In the genomic region with DNA sequence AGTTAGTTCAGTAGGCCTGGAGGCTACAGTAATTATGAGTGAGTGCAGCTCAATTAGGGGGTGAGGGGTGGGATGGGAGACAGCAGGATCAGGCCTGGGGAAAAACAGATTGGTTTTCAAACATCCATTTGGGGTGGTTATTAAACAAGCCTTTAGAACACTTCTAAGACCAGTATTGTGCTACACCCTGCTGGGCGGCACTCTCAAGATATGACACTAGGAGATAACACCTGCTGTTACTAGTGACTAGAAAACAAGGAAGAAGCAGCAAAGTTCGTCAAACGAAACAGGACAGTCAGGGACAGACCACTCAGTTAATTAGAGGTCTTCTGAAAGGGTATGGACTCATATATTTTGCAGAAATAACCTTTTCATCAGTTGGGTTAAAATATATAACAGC, we compare ENCODE assay signal across 19 cellular contexts.
A peak's percentile ranks its signal among the peaks of the same experiment; 100 is the strongest.
DNase-seq lines count a peak whose midpoint lies in the region; ATAC-seq and TF ChIP-seq lines count a peak whose summit lies in the region.
"Had no signal": no experiment of that assay in that cellular context is flagged by ENCODE, and none has a peak within 500 bp of the region (broad histone marks: within the 10 kb centered on the region; RNA-seq: fewer than 3 reads in every experiment).

No MANE protein-coding gene starts in this region.

- no peak for TF ChIP-seq CTCF in SK-N-SH (IDR thresholded peaks at IDR 0.05)
- TF ChIP-seq CTCF in Peyer's patch (IDR thresholded peaks at IDR 0.05): peak in 3 of 6 experiments; percentile 32 to 35 (median 34)
- no peak for TF ChIP-seq CTCF in gastrocnemius medialis (IDR thresholded peaks at IDR 0.05 in 4 of 5, conservative IDR thresholded peaks at IDR 0.05 in 1 of 5)

- no peak overlapping the region for H3K27ac Mint-ChIP-seq in stimulated activated naive B cell treated with anti-CD40 and anti-IgM and Interleukin-4, amounts not matched to agents 10 μg/mL and 1 μg/mL and 100 μg/mL, for 72 hours
- H3K27ac Mint-ChIP-seq: CD4-positive, alpha-beta T cell had no signal

- no peaks in the 10 kb centered on the region for H3K27me3 Mint-ChIP-seq in stimulated activated naive B cell treated with anti-CD40 and anti-IgM and Interleukin-4, amounts not matched to agents 10 μg/mL and 1 μg/mL and 100 μg/mL, for 72 hours
- H3K27me3 Mint-ChIP-seq: CD4-positive, alpha-beta T cell had no signal

- no peaks in the 10 kb centered on the region for H3F3A ChIP-seq in SK-N-SH (replicated peaks; ENCODE audit: insufficient read depth)

- in situ Hi-C loops in gastrocnemius medialis (cut with MboI; ENCODE audit: low sequenced_read_pairs in 4 of 4): no loop called here

- no peak overlapping the region for H3K4me2 ChIP-seq in SK-N-SH

- no peaks in the 10 kb centered on the region for H3K9me3 Mint-ChIP-seq in stimulated activated naive B cell treated with anti-CD40 and anti-IgM and Interleukin-4, amounts not matched to agents 10 μg/mL and 1 μg/mL and 100 μg/mL, for 72 hours
- H3K9me3 Mint-ChIP-seq: CD4-positive, alpha-beta T cell had no signal

- no peaks in the 10 kb centered on the region for H4K20me1 ChIP-seq in SK-N-SH (ENCODE audit: insufficient read depth)

- no peak overlapping the region for H3K9ac ChIP-seq in SK-N-SH

- H3K36me3 Mint-ChIP-seq in stimulated activated naive B cell treated with anti-CD40 and anti-IgM and Interleukin-4, amounts not matched to agents 10 μg/mL and 1 μg/mL and 100 μg/mL, for 72 hours: no peaks in the 10 kb centered on the region

- DNase-seq in SK-N-SH: no peak
- peak in 2 of 3 donors; percentile 21 to 72 for DNase-seq in Peyer's patch
- peak; percentile 6 for DNase-seq in stimulated activated naive B cell treated with anti-CD40 and anti-IgM and Interleukin-4, amounts not matched to agents 10 μg/mL and 1 μg/mL and 100 μg/mL, for 72 hours
- DNase-seq in gastrocnemius medialis: no peak
- DNase-seq in activated CD4-positive, alpha-beta T cell treated with anti-CD3 and anti-CD28 coated beads, Interleukin-2, amount 50 U/mL, for 4 hours: no peak
- DNase-seq in SIG-M5 (lab: John Stamatoyannopoulos, UW): no peak
- DNase-seq: activated CD8-positive, alpha-beta memory T cell treated with anti-CD3 and anti-CD28 coated beads for 24 hours; CD4-positive, alpha-beta T cell; effector memory CD4-positive, alpha-beta T cell; hypothalamus; Kasumi-1; kidney glomerular epithelial cell; midbrain; NCI-H1436 treated with DMSO at 0.1 percent for 48 hours; right cardiac atrium had no signal

- CTCF ChIA-PET in SK-N-SH (lab: Yijun Ruan, JAX): interaction anchor here (1.5 kb wide), 1 partner anchor 172 kb away, joined by 6 read pairs; no protein-coding TSS in a partner anchor

- peak; percentile 27 for TF ChIP-seq RAD21 in SK-N-SH (IDR thresholded peaks at IDR 0.05; ENCODE audit: low read length)

- H3K36me3 ChIP-seq in SK-N-SH (replicated peaks in 1 of 2; ENCODE audit: control insufficient read depth in 1 of 2, insufficient read depth in 2 of 2, low read length in 1 of 2) (no peaks in the 10 kb centered on the region), Peyer's patch (no peaks in the 10 kb centered on the region), gastrocnemius medialis (no peaks in the 10 kb centered on the region)
- H3K36me3 ChIP-seq: neutrophil had no signal

- H3K9me3 ChIP-seq in SK-N-SH (no peaks in the 10 kb centered on the region), Peyer's patch (no peaks in the 10 kb centered on the region), gastrocnemius medialis (no peaks in the 10 kb centered on the region)
- H3K9me3 ChIP-seq: neutrophil had no signal

- no peak overlapping the region for H2AFZ ChIP-seq in SK-N-SH (ENCODE audit: low read depth)

- no peaks in the 10 kb centered on the region for H3K9me2 ChIP-seq in SK-N-SH

- H3K4me1 ChIP-seq in SK-N-SH (ENCODE audit: control insufficient read depth in 1 of 2, insufficient read depth in 2 of 2, low read depth in 1 of 2, low read length in 1 of 2) (peaks cover 0 to 8% of the 10 kb centered on the region in 2 experiments; a peak in 1 of 4 replicates), Peyer's patch (no peaks in the 10 kb centered on the region), gastrocnemius medialis (no peaks in the 10 kb centered on the region)

- no peak overlapping the region for H3K27ac ChIP-seq in SK-N-SH (ENCODE audit: low read depth in 2 of 2, low read length in 1 of 2)
- no peak overlapping the region for H3K27ac ChIP-seq in Peyer's patch
- H3K27ac ChIP-seq in gastrocnemius medialis: no peak overlapping the region
- H3K27ac ChIP-seq: neutrophil, SK-N-MC had no signal

- H3K4me3 Mint-ChIP-seq in stimulated activated naive B cell treated with anti-CD40 and anti-IgM and Interleukin-4, amounts not matched to agents 10 μg/mL and 1 μg/mL and 100 μg/mL, for 72 hours: no peak overlapping the region
- H3K4me3 Mint-ChIP-seq: CD4-positive, alpha-beta T cell had no signal

- no peak for TF ChIP-seq EP300 in SK-N-SH (IDR thresholded peaks at IDR 0.05; ENCODE audit: borderline replicate concordance in 1 of 2, low read depth in 1 of 2, low read length in 1 of 2)

- TF ChIP-seq POLR2A in Peyer's patch (IDR thresholded peaks at IDR 0.05) (no peak), gastrocnemius medialis (IDR thresholded peaks at IDR 0.05) (no peak)

- no peaks in the 10 kb centered on the region for H3K79me2 ChIP-seq in SK-N-SH (ENCODE audit: insufficient read depth)

- POLR2A ChIA-PET in SK-N-SH (lab: Yijun Ruan, JAX): interaction anchor here (0.8 kb wide), 1 partner anchor 22 kb away, joined by 3 read pairs; no protein-coding TSS in a partner anchor

- ATAC-seq in SK-N-SH treated with all-trans-retinoic acid at 6 μM for 48 hours: no peak
- ATAC-seq in HG03135 (IDR thresholded peaks at IDR 0.05; ENCODE audit: unreplicated experiment): peak; percentile 64
- ATAC-seq in stimulated activated naive B cell treated with anti-CD40 and anti-IgM and Interleukin-4, amounts not matched to agents 10 μg/mL and 1 μg/mL and 100 μg/mL, for 72 hours (replicated peaks): peak; percentile 86 to 88
- ATAC-seq in gastrocnemius medialis: no peak
- ATAC-seq: right cardiac atrium had no signal

- WGBS in SK-N-SH (ENCODE audit: low lambda C conversion rate): 85% methylated on average over 3 of the region's 3 CpGs

- H3K4me3 ChIP-seq in SK-N-SH (ENCODE audit: low read depth in 2 of 2, low read length in 1 of 2): no peak overlapping the region
- H3K4me3 ChIP-seq in Peyer's patch: no peak overlapping the region
- H3K4me3 ChIP-seq in gastrocnemius medialis: no peak overlapping the region
- H3K4me3 ChIP-seq: SK-N-MC had no signal

- intact Hi-C loops in gastrocnemius medialis (cut with DNase I; ENCODE audit: low total_unique reads): no loop called here

- peaks cover 13 to 29% of the 10 kb centered on the region in 2 donors for H3K4me1 Mint-ChIP-seq in stimulated activated naive B cell treated with anti-CD40 and anti-IgM and Interleukin-4, amounts not matched to agents 10 μg/mL and 1 μg/mL and 100 μg/mL, for 72 hours

- H3K27me3 ChIP-seq in SK-N-SH (ENCODE audit: insufficient read depth): no peaks in the 10 kb centered on the region
- no peaks in the 10 kb centered on the region for H3K27me3 ChIP-seq in Peyer's patch
- no peaks in the 10 kb centered on the region for H3K27me3 ChIP-seq in gastrocnemius medialis
- H3K27me3 ChIP-seq: neutrophil had no signal

TF ChIP-seq in SK-N-SH, 30 proteins besides CTCF, POLR2A, EP300 and RAD21 (continues in another document):
- TF ChIP-seq RFX5 (IDR thresholded peaks at IDR 0.05; ENCODE audit: low read length): no peak
- TF ChIP-seq ELF1 (IDR thresholded peaks at IDR 0.05): no peak
- TF ChIP-seq, protein P1, sequence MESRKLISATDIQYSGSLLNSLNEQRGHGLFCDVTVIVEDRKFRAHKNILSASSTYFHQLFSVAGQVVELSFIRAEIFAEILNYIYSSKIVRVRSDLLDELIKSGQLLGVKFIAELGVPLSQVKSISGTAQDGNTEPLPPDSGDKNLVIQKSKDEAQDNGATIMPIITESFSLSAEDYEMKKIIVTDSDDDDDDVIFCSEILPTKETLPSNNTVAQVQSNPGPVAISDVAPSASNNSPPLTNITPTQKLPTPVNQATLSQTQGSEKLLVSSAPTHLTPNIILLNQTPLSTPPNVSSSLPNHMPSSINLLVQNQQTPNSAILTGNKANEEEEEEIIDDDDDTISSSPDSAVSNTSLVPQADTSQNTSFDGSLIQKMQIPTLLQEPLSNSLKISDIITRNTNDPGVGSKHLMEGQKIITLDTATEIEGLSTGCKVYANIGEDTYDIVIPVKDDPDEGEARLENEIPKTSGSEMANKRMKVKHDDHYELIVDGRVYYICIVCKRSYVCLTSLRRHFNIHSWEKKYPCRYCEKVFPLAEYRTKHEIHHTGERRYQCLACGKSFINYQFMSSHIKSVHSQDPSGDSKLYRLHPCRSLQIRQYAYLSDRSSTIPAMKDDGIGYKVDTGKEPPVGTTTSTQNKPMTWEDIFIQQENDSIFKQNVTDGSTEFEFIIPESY (IDR thresholded peaks at IDR 0.05; ENCODE audit: borderline replicate concordance, low read depth): no peak

TF ChIP-seq in SK-N-SH treated with all-trans-retinoic acid at 6 μM for 48 hours, 23 proteins besides CTCF, POLR2A, EP300 and RAD21 (continues in another document):
- no peak for TF ChIP-seq ISL1 (CRISPR knock-in tag; IDR thresholded peaks at IDR 0.05)
- no peak for TF ChIP-seq ZC3H10 (CRISPR knock-in tag; IDR thresholded peaks at IDR 0.05)
- no peak for TF ChIP-seq TOX (CRISPR knock-in tag; IDR thresholded peaks at IDR 0.05; ENCODE audit: borderline replicate concordance)
- no peak for TF ChIP-seq CSDC2 (CRISPR knock-in tag; IDR thresholded peaks at IDR 0.05)
- no peak for TF ChIP-seq SNAI2 (CRISPR knock-in tag; IDR thresholded peaks at IDR 0.05)
- TF ChIP-seq, protein P2, sequence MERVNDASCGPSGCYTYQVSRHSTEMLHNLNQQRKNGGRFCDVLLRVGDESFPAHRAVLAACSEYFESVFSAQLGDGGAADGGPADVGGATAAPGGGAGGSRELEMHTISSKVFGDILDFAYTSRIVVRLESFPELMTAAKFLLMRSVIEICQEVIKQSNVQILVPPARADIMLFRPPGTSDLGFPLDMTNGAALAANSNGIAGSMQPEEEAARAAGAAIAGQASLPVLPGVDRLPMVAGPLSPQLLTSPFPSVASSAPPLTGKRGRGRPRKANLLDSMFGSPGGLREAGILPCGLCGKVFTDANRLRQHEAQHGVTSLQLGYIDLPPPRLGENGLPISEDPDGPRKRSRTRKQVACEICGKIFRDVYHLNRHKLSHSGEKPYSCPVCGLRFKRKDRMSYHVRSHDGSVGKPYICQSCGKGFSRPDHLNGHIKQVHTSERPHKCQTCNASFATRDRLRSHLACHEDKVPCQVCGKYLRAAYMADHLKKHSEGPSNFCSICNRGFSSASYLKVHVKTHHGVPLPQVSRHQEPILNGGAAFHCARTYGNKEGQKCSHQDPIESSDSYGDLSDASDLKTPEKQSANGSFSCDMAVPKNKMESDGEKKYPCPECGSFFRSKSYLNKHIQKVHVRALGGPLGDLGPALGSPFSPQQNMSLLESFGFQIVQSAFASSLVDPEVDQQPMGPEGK (CRISPR knock-in tag; IDR thresholded peaks at IDR 0.05; ENCODE audit: borderline replicate concordance): no peak
- no peak for TF ChIP-seq PPARA (CRISPR knock-in tag; IDR thresholded peaks at IDR 0.05; ENCODE audit: borderline replicate concordance)
- TF ChIP-seq ZFP3 (CRISPR knock-in tag; IDR thresholded peaks at IDR 0.05): no peak
- no peak for TF ChIP-seq ZNF565 (CRISPR knock-in tag; conservative IDR thresholded peaks at IDR 0.05; ENCODE audit: low read depth)

Comparison
In these comparisons a context has a peak if more than half of its experiments do, and no peak if none do; other contexts are left out.
1. DNase-seq: peak in Peyer's patch (2 of 3) and stimulated activated naive B cell treated with anti-CD40 and anti-IgM and Interleukin-4, amounts not matched to agents 10 μg/mL and 1 μg/mL and 100 μg/mL, for 72 hours (single experiment); none in SK-N-SH (single experiment), gastrocnemius medialis (0 of 2), activated CD4-positive, alpha-beta T cell treated with anti-CD3 and anti-CD28 coated beads, Interleukin-2, amount 50 U/mL, for 4 hours (0 of 2) and SIG-M5 (single experiment).
2. ATAC-seq: peak in HG03135 (single experiment) and stimulated activated naive B cell treated with anti-CD40 and anti-IgM and Interleukin-4, amounts not matched to agents 10 μg/mL and 1 μg/mL and 100 μg/mL, for 72 hours (2 of 2); none in SK-N-SH treated with all-trans-retinoic acid at 6 μM for 48 hours (single experiment) and gastrocnemius medialis (0 of 2).